Comparison of ENCODE assay signal across 8 cellular contexts in the genomic region with DNA sequence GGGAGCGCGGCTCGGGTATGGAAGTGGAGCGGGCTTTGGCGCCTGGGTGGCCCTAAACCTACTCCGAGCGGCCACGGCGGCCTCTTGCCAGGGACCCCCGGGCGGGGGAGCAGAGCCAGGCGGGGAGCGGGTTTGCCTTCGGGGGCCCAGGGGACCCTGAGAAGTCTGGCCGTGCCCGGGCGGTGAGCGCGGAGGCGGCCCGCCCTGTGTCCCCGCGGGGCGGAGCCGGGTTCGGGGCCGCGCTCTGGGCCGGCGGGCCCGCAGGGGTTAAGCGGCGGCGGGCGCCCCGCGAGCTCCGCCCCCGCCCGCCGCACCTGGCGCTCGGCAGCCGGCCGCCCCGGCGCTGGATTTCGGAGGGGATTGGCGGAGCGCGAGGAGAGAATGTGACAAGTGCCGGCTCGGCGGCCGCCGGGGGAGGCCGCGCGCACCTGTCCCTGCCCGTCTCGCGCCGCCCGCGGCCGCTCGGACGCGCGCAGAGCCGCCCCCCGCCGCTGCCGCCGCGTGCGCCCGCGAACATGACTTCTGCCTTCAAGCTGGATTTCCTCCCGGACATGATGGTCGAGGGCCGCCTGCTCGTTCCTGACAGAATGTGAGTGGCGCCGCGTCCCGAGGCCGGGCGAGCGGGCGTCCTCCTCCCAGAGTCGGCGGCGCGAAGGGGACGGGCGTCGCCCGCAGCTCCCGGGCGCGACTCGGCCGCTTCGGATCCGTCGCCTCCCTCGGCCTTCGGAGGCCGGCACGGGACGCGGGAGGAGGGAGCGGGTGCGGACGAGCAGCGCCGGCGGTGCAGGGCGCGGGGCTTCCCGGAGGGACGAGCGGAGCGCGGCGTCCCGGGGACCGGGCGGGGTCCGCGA. TPM values are rescaled to one million over a fixed set of nuclear protein-coding genes. Genes with fewer than 3 reads are reported as not detected.
DNase-seq lines count a peak whose midpoint lies in the region; ATAC-seq lines count a peak whose summit lies in the region.

A gene (plus strand): TSS at position 298 of the 851 bp plus-strand sequence. CDS start 218 bp downstream, at position 516.

- peak within 1 kb of the TSS; percentile 78 for H3K4me3 Mint-ChIP-seq in memory B cell

- H3K9me3 Mint-ChIP-seq in memory B cell: no peaks in the 10 kb centered on the region

- peaks cover 11% of the 10 kb centered on the region for H3K4me1 Mint-ChIP-seq in memory B cell

- peaks cover 22% of the 10 kb centered on the region for H3K27me3 Mint-ChIP-seq in memory B cell

- H3K27ac Mint-ChIP-seq in memory B cell: peak within 1 kb of the TSS; percentile 16

- DNase-seq in COR-L47 (lab: John Stamatoyannopoulos, UW) (peak; percentile 51), memory B cell (ENCODE audit: low spot score in 2 of 2) (peak; percentile 44 to 54), globus pallidus (ENCODE audit: low spot score) (no peak)
- DNase-seq in Jurkat, Clone E6-1 (ENCODE audit: low read depth, low spot score): peak; percentile 32
- peak; percentile 32 to 33 for DNase-seq in activated CD4-positive, alpha-beta T cell treated with anti-CD3 and anti-CD28 coated beads, Interleukin-2, amount 50 U/mL, for 4 hours
- DNase-seq in effector CD4-positive, alpha-beta T cell: peak; percentile 35
- peak; percentile 21 for DNase-seq in stimulated activated CD8-positive, alpha-beta memory T cell treated with anti-CD3 and anti-CD28 coated beads, Interleukin-12 subunit alpha, Interleukin-12 subunit beta, amount 100 ng/mL, for 4 hours (ENCODE audit: low read depth)

- peak within 1 kb of the TSS; percentile 53 for H3K4me3 ChIP-seq in Jurkat, Clone E6-1 (ENCODE audit: low read length)

- no peaks in the 10 kb centered on the region for H3K36me3 Mint-ChIP-seq in memory B cell

- ATAC-seq in GM21390 (IDR thresholded peaks at IDR 0.05; ENCODE audit: unreplicated experiment) (peak; percentile 90), memory B cell (ENCODE audit: low read depth) (peak; percentile 78)

RNA-seq across cellular contexts. Expression of the gene that starts here (rescaled TPM):
- 70.3 TPM for polyA plus RNA-seq in Jurkat, Clone E6-1 (2012; ENCODE audit: insufficient read depth, insufficient read length)
